In genomic region chr1:35518183-35518582, GRCh38 we compare ENCODE assay signal across 36 cellular contexts. TPM values are rescaled to one million over a fixed set of nuclear protein-coding genes. Genes with fewer than 3 reads are reported as not detected.
"Had no signal": no experiment of that assay in that cellular context is flagged by ENCODE, and none has a peak within 500 bp of the region (broad histone marks: within the 10 kb centered on the region; RNA-seq: fewer than 3 reads in every experiment).

No MANE protein-coding gene starts in this region.

- H3K36me3 ChIP-seq: MG63 had no signal

- DNase-seq: Karpas-422, Kasumi-1, MG63, MM.1S, MV-4-11, NCI-H1048, NCI-H1092, NCI-H1092 treated with DMSO at 0.1 percent for 48 hours, NCI-H1105, NCI-H1105 treated with DMSO at 0.1 percent for 48 hours, NCI-H1417, NCI-H1417 treated with DMSO at 0.1 percent for 48 hours, NCI-H1436, NCI-H1436 treated with DMSO at 0.1 percent for 48 hours, NCI-H146, NCI-H1694, NCI-H1694 treated with DMSO at 0.1 percent for 48 hours, NCI-H187, NCI-H187 treated with DMSO at 0.1 percent for 48 hours, NCI-H1930, NCI-H2029, NCI-H2029 treated with DMSO at 0.1 percent for 48 hours, NCI-H2081, NCI-H2081 treated with DMSO at 0.1 percent for 48 hours, NCI-H2107, NCI-H2171, NCI-H2171 treated with DMSO at 0.1 percent for 48 hours, NCI-H2227 treated with DMSO at 0.1 percent for 48 hours, NCI-H226, NCI-H345, NCI-H446, NCI-H446 treated with DMSO at 0.1 percent for 48 hours, NCI-H510A, NCI-H510A treated with DMSO at 0.1 percent for 48 hours, NCI-H524 had no signal

- H3K27me3 ChIP-seq: MG63 had no signal

- H3K4me3 ChIP-seq: MG63 had no signal

RNA-seq across cellular contexts. Expression of gene TFAP2E, which starts 54.9 kb away (rescaled TPM):
- total RNA-seq: M059J had no signal
